8 cellular contexts compared by ENCODE assay signal in genomic region chr9:93003552-93004407, GRCh38. TPM values are rescaled to one million over a fixed set of nuclear protein-coding genes. Genes with fewer than 3 reads are reported as not detected.
DNase-seq lines count a peak whose midpoint lies in the region; ATAC-seq and TF ChIP-seq lines count a peak whose summit lies in the region.

No MANE protein-coding gene starts in this region.

- H3K27me3 ChIP-seq in prostate gland (replicated peaks; ENCODE audit: insufficient read depth) = no peaks in the 10 kb centered on the region
- no peaks in the 10 kb centered on the region for H3K27me3 ChIP-seq in aorta (ENCODE audit: control insufficient read depth in 1 of 2, insufficient read depth in 2 of 2, low read length in 1 of 2)

- no peaks in the 10 kb centered on the region for H3K4me1 ChIP-seq in prostate gland (replicated peaks)
- H3K4me1 ChIP-seq in aorta (ENCODE audit: control insufficient read depth in 1 of 2, insufficient read depth in 2 of 2, low read length in 2 of 2) = no peaks in the 10 kb centered on the region

- ATAC-seq in HG02798 (IDR thresholded peaks at IDR 0.05; ENCODE audit: poor library complexity, unreplicated experiment) (peak; percentile 43), aorta (ENCODE audit: low FRiP score) (peak; percentile 82)

- peak; percentile 87 for DNase-seq in DMS53 (lab: John Stamatoyannopoulos, UW)
- DNase-seq in RKO (ENCODE audit: low spot score) = peak; percentile 86
- peak; percentile 40 for DNase-seq in activated T-helper 2 cell treated with anti-CD3 and anti-CD28 coated beads, Interferon-gamma antibody, Interleukin-2, Interleukin-4, amounts not matched to agents 10 μg/mL and 5 μg/mL and 100 μg/mL, durations not matched to agents 14 hours and 24 hours and 36 hours (ENCODE audit: low spot score)
- peak; percentile 9 for DNase-seq in glomerular endothelial cell (ENCODE audit: extremely low read depth, low read depth, low spot score)
- DNase-seq in prostate gland (ENCODE audit: low spot score) = peak; percentile 49
- DNase-seq in aorta = no peak
- no peak for DNase-seq in NCI-H1436 treated with DMSO at 0.1 percent for 48 hours (lab: John Stamatoyannopoulos, UW)

- H3K36me3 Mint-ChIP-seq in activated T-helper 2 cell treated with anti-CD3 and anti-CD28 coated beads, Interferon-gamma antibody, Interleukin-2, Interleukin-4, amounts not matched to agents 10 μg/mL and 5 μg/mL and 100 μg/mL, durations not matched to agents 14 hours and 24 hours and 36 hours (ENCODE audit: low read depth) = peaks cover 71% of the 10 kb centered on the region

- 47% methylated on average over 28 of the region's 28 CpGs for WGBS in prostate gland
- WGBS in aorta, 2 donors = 26 to 30% methylated on average over 28 of the region's 28 CpGs

- H3K9me3 Mint-ChIP-seq in activated T-helper 2 cell treated with anti-CD3 and anti-CD28 coated beads, Interferon-gamma antibody, Interleukin-2, Interleukin-4, amounts not matched to agents 10 μg/mL and 5 μg/mL and 100 μg/mL, durations not matched to agents 14 hours and 24 hours and 36 hours = peaks cover 8% of the 10 kb centered on the region

- no peaks in the 10 kb centered on the region for H3K27me3 Mint-ChIP-seq in activated T-helper 2 cell treated with anti-CD3 and anti-CD28 coated beads, Interferon-gamma antibody, Interleukin-2, Interleukin-4, amounts not matched to agents 10 μg/mL and 5 μg/mL and 100 μg/mL, durations not matched to agents 14 hours and 24 hours and 36 hours (ENCODE audit: low read depth)

- H3K36me3 ChIP-seq in prostate gland (no peaks in the 10 kb centered on the region), aorta (ENCODE audit: control insufficient read depth in 1 of 2, insufficient read depth in 2 of 2, low read length in 1 of 2) (no peaks in the 10 kb centered on the region)

- peak overlapping the region; percentile 72 for H3K27ac Mint-ChIP-seq in activated T-helper 2 cell treated with anti-CD3 and anti-CD28 coated beads, Interferon-gamma antibody, Interleukin-2, Interleukin-4, amounts not matched to agents 10 μg/mL and 5 μg/mL and 100 μg/mL, durations not matched to agents 14 hours and 24 hours and 36 hours

- no peak overlapping the region for H3K4me3 Mint-ChIP-seq in activated T-helper 2 cell treated with anti-CD3 and anti-CD28 coated beads, Interferon-gamma antibody, Interleukin-2, Interleukin-4, amounts not matched to agents 10 μg/mL and 5 μg/mL and 100 μg/mL, durations not matched to agents 14 hours and 24 hours and 36 hours (ENCODE audit: low read depth)

- intact Hi-C loops in activated T-helper 2 cell treated with anti-CD3 and anti-CD28 coated beads, Interferon-gamma antibody, Interleukin-2, Interleukin-4, amounts not matched to agents 10 μg/mL and 5 μg/mL and 100 μg/mL, durations not matched to agents 14 hours and 24 hours and 36 hours (cut with micrococcal nuclease) = loop anchor here (5.0 kb wide), 2 partner anchors 36 to 104 kb away; no protein-coding TSS in a partner anchor
- intact Hi-C loops in prostate gland (cut with DNase I) (loop anchor here (10.0 kb wide), 2 partner anchors 91 to 161 kb away; partner anchors contain the start of gene CARD19), aorta (cut with DNase I) (loop anchor here (10.0 kb wide), 2 partner anchors 91 to 301 kb away; partner anchors contain the start of gene CARD19 (in 2 of the 2))

- peak; percentile 41 to 65 (median 52) for TF ChIP-seq CTCF in prostate gland (IDR thresholded peaks at IDR 0.05)

- peaks cover 31% of the 10 kb centered on the region for H3K4me1 Mint-ChIP-seq in activated T-helper 2 cell treated with anti-CD3 and anti-CD28 coated beads, Interferon-gamma antibody, Interleukin-2, Interleukin-4, amounts not matched to agents 10 μg/mL and 5 μg/mL and 100 μg/mL, durations not matched to agents 14 hours and 24 hours and 36 hours (ENCODE audit: low read depth)

- no peak for TF ChIP-seq POLR2A in prostate gland (IDR thresholded peaks at IDR 0.05)

- H3K9me3 ChIP-seq in prostate gland (no peaks in the 10 kb centered on the region), aorta (ENCODE audit: control insufficient read depth, low read length) (no peaks in the 10 kb centered on the region)

- H3K4me3 ChIP-seq in prostate gland (no peak overlapping the region), aorta (ENCODE audit: low read length in 2 of 2) (no peak overlapping the region)

- H3K27ac ChIP-seq in prostate gland (no peak overlapping the region), aorta (ENCODE audit: low read depth in 1 of 2, low read length in 2 of 2) (no peak overlapping the region)

RNA-seq across cellular contexts. Expression of gene SUSD3, which starts 54.7 kb away (rescaled TPM):
- 29.7 and 36.4 TPM in 2 replicates for total RNA-seq in activated T-helper 2 cell treated with anti-CD3 and anti-CD28 coated beads, Interferon-gamma antibody, Interleukin-2, Interleukin-4, amounts not matched to agents 10 μg/mL and 5 μg/mL and 100 μg/mL, durations not matched to agents 14 hours and 24 hours and 36 hours
- not detected in 2 replicates for total RNA-seq in glomerular endothelial cell
- 100 to 1,000 TPM in 1 of 2 donors, 1 to 10 TPM in 1; 2.2 to 471 TPM for total RNA-seq in prostate gland
- 10 to 100 TPM in 1 of 2 donors, 1 to 10 TPM in 1; 3.8 to 10.3 TPM for total RNA-seq in aorta
- polyA plus RNA-seq in aorta = 1 to 10 TPM; 2.6 to 5.0 TPM

RNA-seq across cellular contexts. Expression of gene FGD3, which starts 56.5 kb away (rescaled TPM):
- total RNA-seq in activated T-helper 2 cell treated with anti-CD3 and anti-CD28 coated beads, Interferon-gamma antibody, Interleukin-2, Interleukin-4, amounts not matched to agents 10 μg/mL and 5 μg/mL and 100 μg/mL, durations not matched to agents 14 hours and 24 hours and 36 hours = 41.4 and 42.9 TPM in 2 replicates
- total RNA-seq in glomerular endothelial cell (not detected in 2 replicates), prostate gland (10 to 100 TPM in 1 of 2 donors, 1 to 10 TPM in 1; 6.2 to 11.0 TPM), aorta (10 to 100 TPM in 1 of 2 donors, 1 to 10 TPM in 1; 8.6 to 13.4 TPM)
- 1 to 10 TPM in 1 of 2 donors, under 1 TPM in 1; 0.69 to 3.0 TPM for polyA plus RNA-seq in aorta

Comparison
In these comparisons a context has a peak if more than half of its experiments do, and no peak if none do; other contexts are left out.
1. DNase-seq: peak in DMS53 (single experiment), RKO (single experiment), activated T-helper 2 cell treated with anti-CD3 and anti-CD28 coated beads, Interferon-gamma antibody, Interleukin-2, Interleukin-4, amounts not matched to agents 10 μg/mL and 5 μg/mL and 100 μg/mL, durations not matched to agents 14 hours and 24 hours and 36 hours (single experiment), glomerular endothelial cell (single experiment) and prostate gland (single experiment); none in aorta (0 of 2) and NCI-H1436 treated with DMSO at 0.1 percent for 48 hours (single experiment).